8 cellular contexts compared by ENCODE assay signal in the genomic region with DNA sequence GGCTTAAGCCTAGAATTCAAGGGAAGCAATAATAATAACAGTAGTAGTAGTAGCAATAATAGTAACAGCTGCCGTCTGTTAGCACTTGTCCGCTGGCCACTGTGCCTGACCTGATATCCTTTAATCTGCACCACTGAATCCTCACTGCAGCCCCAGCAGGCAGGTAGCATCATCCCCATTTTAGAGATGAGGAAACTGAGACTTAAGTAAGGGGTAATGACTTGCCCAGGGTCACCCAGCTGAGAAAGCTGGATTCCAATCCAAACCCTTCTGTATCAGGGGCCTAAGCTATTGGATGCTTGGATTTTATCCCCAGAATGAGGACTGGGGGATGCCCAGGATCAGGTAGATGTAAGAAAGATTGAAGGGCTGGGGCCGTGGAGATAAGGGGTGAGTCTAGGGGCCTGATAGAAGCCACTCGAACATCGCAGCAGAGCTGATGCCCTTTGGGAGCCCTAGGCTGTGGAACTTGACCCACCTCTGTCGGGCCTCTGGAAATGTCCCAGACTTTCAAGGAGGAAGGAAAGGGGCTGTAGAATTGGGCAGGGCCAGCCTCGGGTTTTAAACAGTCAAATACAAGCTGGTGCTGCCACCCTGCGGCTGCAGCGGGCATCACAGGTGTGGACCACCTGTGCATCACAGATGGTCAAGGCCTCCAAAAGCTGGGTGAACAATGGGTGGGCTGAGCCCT.
DNase-seq lines count a peak whose midpoint lies in the region; ATAC-seq and TF ChIP-seq lines count a peak whose summit lies in the region.

No MANE protein-coding gene starts in this region.

- H3K9me2 ChIP-seq in SK-N-SH = no peaks in the 10 kb centered on the region

- ATAC-seq in activated naive CD4-positive, alpha-beta T cell treated with anti-CD3 and anti-CD28 coated beads, Interleukin-2, amount 50 U/mL, for 72 hours = peak; percentile 52 to 62
- ATAC-seq in heart left ventricle = peak in 3 of 4 donors; percentile 59 to 72 (median 63)
- ATAC-seq in GM18867 (IDR thresholded peaks at IDR 0.05; ENCODE audit: unreplicated experiment) = no peak
- no peak for ATAC-seq in GM18511 (IDR thresholded peaks at IDR 0.05; ENCODE audit: unreplicated experiment)

- H2AFZ ChIP-seq in KMS-11 (ENCODE audit: low read depth) (no peak overlapping the region), SK-N-SH (ENCODE audit: low read depth) (no peak overlapping the region)

- CTCF ChIA-PET in SK-N-SH (lab: Yijun Ruan, JAX) = interaction anchor here (0.5 to 6.7 kb wide), 98 partner anchors 8 to 1142 kb away, joined by 3 to 219 read pairs (median 4); a partner anchor contains a TSS

- peak; percentile 25 for DNase-seq in DMS153 treated with DMSO at 0.1 percent for 48 hours (lab: John Stamatoyannopoulos, UW; ENCODE audit: unreplicated experiment)
- DNase-seq in SK-N-SH = peak; percentile 86
- peak in 1 of 2 donors; percentile 81 for DNase-seq in activated naive CD4-positive, alpha-beta T cell treated with anti-CD3 and anti-CD28 coated beads, Interleukin-2, amount 50 U/mL, for 72 hours (ENCODE audit: low spot score in 2 of 2)
- DNase-seq in heart left ventricle = peak; percentile 37 to 80 (median 53)
- peak; percentile 23 for DNase-seq in renal cortical epithelial cell (ENCODE audit: low read depth)

- no peaks in the 10 kb centered on the region for H3K36me3 ChIP-seq in KMS-11 (ENCODE audit: insufficient read depth)
- H3K36me3 ChIP-seq in SK-N-SH (replicated peaks in 1 of 2; ENCODE audit: control insufficient read depth in 1 of 2, insufficient read depth in 2 of 2, low read length in 1 of 2) = no peaks in the 10 kb centered on the region
- H3K36me3 ChIP-seq in heart left ventricle = no peaks in the 10 kb centered on the region

- no peaks in the 10 kb centered on the region for H3F3A ChIP-seq in SK-N-SH (replicated peaks; ENCODE audit: insufficient read depth)

- peak; percentile 94 for TF ChIP-seq RAD21 in SK-N-SH (IDR thresholded peaks at IDR 0.05; ENCODE audit: low read length)

- H3K4me3 ChIP-seq in KMS-11 (IDR thresholded peaks at IDR 0.05; ENCODE audit: insufficient read depth, low read depth, low read length) (no peak overlapping the region), SK-N-SH (ENCODE audit: low read depth in 2 of 2, low read length in 1 of 2) (no peak overlapping the region; a peak in 1 of 4 replicates), heart left ventricle (no peak overlapping the region)

- no peaks in the 10 kb centered on the region for H3K36me3 Mint-ChIP-seq in activated naive CD4-positive, alpha-beta T cell treated with anti-CD3 and anti-CD28 coated beads, Interleukin-2, amount 50 U/mL, for 72 hours

- no peaks in the 10 kb centered on the region for H3K9me3 Mint-ChIP-seq in activated naive CD4-positive, alpha-beta T cell treated with anti-CD3 and anti-CD28 coated beads, Interleukin-2, amount 50 U/mL, for 72 hours

- intact Hi-C loops in heart left ventricle (cut with DNase I) = loop anchor here in 9 of 10 donors (1.0 to 10.0 kb wide), 9 partner anchors 222 to 447 kb away; no protein-coding TSS in a partner anchor

- no peak for TF ChIP-seq EP300 in SK-N-SH (IDR thresholded peaks at IDR 0.05; ENCODE audit: borderline replicate concordance in 1 of 2, low read depth in 1 of 2, low read length in 1 of 2)

- no peaks in the 10 kb centered on the region for H3K79me2 ChIP-seq in KMS-11 (ENCODE audit: insufficient read depth, low read depth)
- no peaks in the 10 kb centered on the region for H3K79me2 ChIP-seq in SK-N-SH (ENCODE audit: insufficient read depth)

- POLR2A ChIA-PET in SK-N-SH (lab: Yijun Ruan, JAX) = no interaction called here

- H3K9ac ChIP-seq in KMS-11 = no peak overlapping the region
- no peak overlapping the region for H3K9ac ChIP-seq in SK-N-SH

- no peak overlapping the region for H3K27ac ChIP-seq in KMS-11
- no peak overlapping the region for H3K27ac ChIP-seq in SK-N-SH (ENCODE audit: low read depth in 2 of 2, low read length in 1 of 2)
- no peak overlapping the region for H3K27ac ChIP-seq in heart left ventricle

- H4K20me1 ChIP-seq in KMS-11 (ENCODE audit: insufficient read depth) (no peaks in the 10 kb centered on the region), SK-N-SH (ENCODE audit: insufficient read depth) (no peaks in the 10 kb centered on the region)

- H3K4me2 ChIP-seq in KMS-11 (no peak overlapping the region), SK-N-SH (no peak overlapping the region)

- H3K27me3 ChIP-seq in KMS-11 (ENCODE audit: insufficient read depth, low read depth) (no peaks in the 10 kb centered on the region; the same call in none of the 2 replicates), SK-N-SH (ENCODE audit: insufficient read depth) (no peaks in the 10 kb centered on the region), heart left ventricle (peaks cover 0 to 16% (median 3%) of the 10 kb centered on the region in 9 donors)

- H3K9me3 ChIP-seq in SK-N-SH (no peaks in the 10 kb centered on the region), heart left ventricle (no peaks in the 10 kb centered on the region)

- TF ChIP-seq POLR2A in heart left ventricle (IDR thresholded peaks at IDR 0.05) = no peak

- TF ChIP-seq CTCF in KMS-11 (conservative IDR thresholded peaks at IDR 0.05; ENCODE audit: low read depth, low read length) = peak; percentile 98
- TF ChIP-seq CTCF in SK-N-SH (IDR thresholded peaks at IDR 0.05) = peak; percentile 92
- peak; percentile 75 to 90 (median 82) for TF ChIP-seq CTCF in heart left ventricle (IDR thresholded peaks at IDR 0.05)

- H3K27ac Mint-ChIP-seq in activated naive CD4-positive, alpha-beta T cell treated with anti-CD3 and anti-CD28 coated beads, Interleukin-2, amount 50 U/mL, for 72 hours = no peak overlapping the region

- 25% methylated on average over 6 of the region's 9 CpGs for WGBS in SK-N-SH (ENCODE audit: low lambda C conversion rate)
- 23 to 32% (median 29%) methylated on average over 9 of the region's 9 CpGs for WGBS in heart left ventricle, 4 donors

- H3K4me1 ChIP-seq in KMS-11 (ENCODE audit: low read depth, poor library complexity, severe bottlenecking) (no peaks in the 10 kb centered on the region), SK-N-SH (ENCODE audit: control insufficient read depth in 1 of 2, insufficient read depth in 2 of 2, low read depth in 1 of 2, low read length in 1 of 2) (peaks cover 0 to 4% of the 10 kb centered on the region in 2 experiments; a peak in 1 of 4 replicates), heart left ventricle (peaks cover 0 to 8% (median 0%) of the 10 kb centered on the region in 12 donors)

TF ChIP-seq in SK-N-SH, 30 proteins besides CTCF, POLR2A, EP300 and RAD21:
- TF ChIP-seq SMC3 (IDR thresholded peaks at IDR 0.05; ENCODE audit: low read depth, low read length) (peak; percentile 82), POLR2AphosphoS5 (IDR thresholded peaks at IDR 0.05; ENCODE audit: low read depth, low read length) (no peak)

Comparison
In these comparisons a context has a peak if more than half of its experiments do, and no peak if none do; other contexts are left out.
1. ATAC-seq: peak in activated naive CD4-positive, alpha-beta T cell treated with anti-CD3 and anti-CD28 coated beads, Interleukin-2, amount 50 U/mL, for 72 hours (2 of 2) and heart left ventricle (3 of 4); none in GM18867 (single experiment) and GM18511 (single experiment).
2. Peak in every context shown above with its lines, with median percentiles within 50 percentile points of each other: CTCF ChIP-seq.